ENCODE assay signal across 10 cellular contexts in genomic region chr4:125368684-125369083, GRCh38. TPM values are rescaled to one million over a fixed set of nuclear protein-coding genes. Genes with fewer than 3 reads are reported as not detected.
DNase-seq lines count a peak whose midpoint lies in the region; ATAC-seq and TF ChIP-seq lines count a peak whose summit lies in the region.
"Had no signal": no experiment of that assay in that cellular context is flagged by ENCODE, and none has a peak within 500 bp of the region (broad histone marks: within the 10 kb centered on the region; RNA-seq: fewer than 3 reads in every experiment).

No MANE protein-coding gene starts in this region.

- peaks cover 0 to 4% of the 10 kb centered on the region in 2 donors for H3K9me3 Mint-ChIP-seq in stimulated activated naive CD8-positive, alpha-beta T cell treated with anti-CD3 and anti-CD28 coated beads, Interleukin-15, amount 100 ng/mL, for 72 hours

- H3K36me3 ChIP-seq in skeletal muscle tissue (ENCODE audit: control insufficient read depth in 3 of 3, insufficient read depth in 3 of 3, low read length in 3 of 3): no peaks in the 10 kb centered on the region

- no peak overlapping the region for H3K27ac Mint-ChIP-seq in stimulated activated naive CD8-positive, alpha-beta T cell treated with anti-CD3 and anti-CD28 coated beads, Interleukin-15, amount 100 ng/mL, for 72 hours

- DNase-seq in EL (peak; percentile 74), foreskin melanocyte (peak; percentile 12), pons (ENCODE audit: low spot score) (no peak), T-helper 1 cell (no peak)
- DNase-seq in stimulated activated CD4-positive, alpha-beta T cell treated with anti-CD3 and anti-CD28 coated beads, Interleukin-2, amount 100 ng/mL, for 48 hours: no peak
- DNase-seq in stimulated activated naive CD8-positive, alpha-beta T cell treated with anti-CD3 and anti-CD28 coated beads, Interleukin-15, amount 100 ng/mL, for 72 hours: no peak
- DNase-seq: small intestine had no signal

- no peaks in the 10 kb centered on the region for H3K4me1 Mint-ChIP-seq in stimulated activated naive CD8-positive, alpha-beta T cell treated with anti-CD3 and anti-CD28 coated beads, Interleukin-15, amount 100 ng/mL, for 72 hours

- no peak for TF ChIP-seq CTCF in WI38 (IDR thresholded peaks at IDR 0.05; ENCODE audit: low read depth, low read length)

- H3K4me3 Mint-ChIP-seq in stimulated activated naive CD8-positive, alpha-beta T cell treated with anti-CD3 and anti-CD28 coated beads, Interleukin-15, amount 100 ng/mL, for 72 hours: no peak overlapping the region

- H3K27me3 Mint-ChIP-seq in stimulated activated naive CD8-positive, alpha-beta T cell treated with anti-CD3 and anti-CD28 coated beads, Interleukin-15, amount 100 ng/mL, for 72 hours: no peaks in the 10 kb centered on the region

- H3K9me3 ChIP-seq in skeletal muscle tissue (ENCODE audit: control insufficient read depth in 3 of 3, low read length in 3 of 3): no peaks in the 10 kb centered on the region

- no peak for ATAC-seq in stimulated activated naive CD8-positive, alpha-beta T cell treated with anti-CD3 and anti-CD28 coated beads, Interleukin-15, amount 100 ng/mL, for 72 hours

- H3K4me3 ChIP-seq in WI38 (ENCODE audit: low read depth, low read length) (peak overlapping the region; percentile 55), skeletal muscle tissue (ENCODE audit: low read length in 3 of 3) (peak overlapping the region; percentile 42 to 54 (median 47))

- H3K4me1 ChIP-seq in skeletal muscle tissue (ENCODE audit: control insufficient read depth in 3 of 3, insufficient read depth in 3 of 3, low read length in 3 of 3): peaks cover 0 to 5% (median 0%) of the 10 kb centered on the region in 3 donors

- peak overlapping the region in 2 of 3 donors; percentile 42 to 52 for H3K9ac ChIP-seq in skeletal muscle tissue (ENCODE audit: low read depth in 1 of 3, low read length in 3 of 3)

- no peak overlapping the region for H3K27ac ChIP-seq in skeletal muscle tissue (ENCODE audit: low read depth, low read length)

- H3K27me3 ChIP-seq in skeletal muscle tissue (ENCODE audit: control insufficient read depth in 3 of 3, insufficient read depth in 3 of 3, low read length in 3 of 3): no peaks in the 10 kb centered on the region

RNA-seq across cellular contexts. Expression of gene FAT4, which starts 53.9 kb away (rescaled TPM):
- total RNA-seq in skeletal muscle tissue: 66.3 TPM
- total RNA-seq: T-helper 2 cell treated with Interferon-gamma antibody and Interleukin-4, amounts not matched to agents 100 ng/mL and 5 ng/mL, for 36 hours had no signal

Comparison
In these comparisons a context has a peak if more than half of its experiments do, and no peak if none do; other contexts are left out.
1. DNase-seq: peak in EL (single experiment) and foreskin melanocyte (single experiment); none in pons (single experiment), stimulated activated CD4-positive, alpha-beta T cell treated with anti-CD3 and anti-CD28 coated beads, Interleukin-2, amount 100 ng/mL, for 48 hours (0 of 2), stimulated activated naive CD8-positive, alpha-beta T cell treated with anti-CD3 and anti-CD28 coated beads, Interleukin-15, amount 100 ng/mL, for 72 hours (0 of 2) and T-helper 1 cell (0 of 5).